Comparison of ENCODE assay signal across 12 cellular contexts in the genomic region with DNA sequence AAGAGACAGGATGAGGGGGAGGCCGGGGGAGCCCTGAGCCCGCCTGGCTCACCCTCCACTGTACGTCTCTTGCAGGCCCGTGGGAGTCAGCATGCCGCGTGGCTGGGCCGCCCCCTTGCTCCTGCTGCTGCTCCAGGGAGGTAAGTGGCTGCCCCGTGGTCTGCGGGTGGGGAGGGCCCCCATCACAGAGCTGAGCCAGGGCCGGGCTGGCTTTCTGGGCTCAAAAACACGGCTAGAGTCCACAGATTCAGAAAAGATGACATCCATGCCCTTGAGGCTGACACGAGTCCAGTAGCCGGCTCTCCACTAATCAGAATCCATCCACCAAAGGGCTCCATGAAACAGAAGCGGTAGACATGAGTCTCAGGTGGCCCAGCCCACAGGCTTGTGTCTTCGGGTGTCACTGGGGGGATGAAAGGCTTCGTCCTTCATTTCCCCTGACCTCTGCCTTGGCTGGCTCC. TPM values are rescaled to one million over a fixed set of nuclear protein-coding genes. Genes with fewer than 3 reads are reported as not detected.
DNase-seq lines count a peak whose midpoint lies in the region; ATAC-seq, FAIRE-seq and TF ChIP-seq lines count a peak whose summit lies in the region.
"Had no signal": no experiment of that assay in that cellular context is flagged by ENCODE, and none has a peak within 500 bp of the region (broad histone marks: within the 10 kb centered on the region; RNA-seq: fewer than 3 reads in every experiment).

No MANE protein-coding gene starts in this region.

- H3K4me1 Mint-ChIP-seq in activated CD4-positive, alpha-beta memory T cell treated with anti-CD3 and anti-CD28 coated beads for 36 hours (ENCODE audit: low read depth) = peaks cover 54% of the 10 kb centered on the region
- H3K4me1 Mint-ChIP-seq in stimulated activated memory B cell treated with anti-CD40 and anti-IgM and Interleukin-4, amounts not matched to agents 10 μg/mL and 1 μg/mL and 100 μg/mL, for 72 hours = peaks cover 82% of the 10 kb centered on the region
- H3K4me1 Mint-ChIP-seq in Calu3 (ENCODE audit: low read depth, unreplicated experiment) = no peaks in the 10 kb centered on the region

- no peaks in the 10 kb centered on the region for H3K4me1 ChIP-seq in esophagus muscularis mucosa
- H3K4me1 ChIP-seq: Caco-2 had no signal

- no peak overlapping the region for H3K27ac ChIP-seq in esophagus muscularis mucosa (replicated peaks in 1 of 4)
- H3K27ac ChIP-seq: dorsolateral prefrontal cortex, HL-60 had no signal

- H3K27ac Mint-ChIP-seq in activated CD4-positive, alpha-beta memory T cell treated with anti-CD3 and anti-CD28 coated beads for 36 hours = no peak overlapping the region
- H3K27ac Mint-ChIP-seq in stimulated activated memory B cell treated with anti-CD40 and anti-IgM and Interleukin-4, amounts not matched to agents 10 μg/mL and 1 μg/mL and 100 μg/mL, for 72 hours = peak overlapping the region; percentile 88
- no peak overlapping the region for H3K27ac Mint-ChIP-seq in Calu3 (ENCODE audit: unreplicated experiment)

- no peak for ATAC-seq in stimulated activated memory B cell treated with anti-CD40 and anti-IgM and Interleukin-4, amounts not matched to agents 10 μg/mL and 1 μg/mL and 100 μg/mL, for 72 hours
- no peak for ATAC-seq in HG03439 (IDR thresholded peaks at IDR 0.05; ENCODE audit: unreplicated experiment)
- ATAC-seq: right cardiac atrium had no signal

- no peak for TF ChIP-seq EP300 in esophagus muscularis mucosa (IDR thresholded peaks at IDR 0.05)

- intact Hi-C loops in activated CD4-positive, alpha-beta memory T cell treated with anti-CD3 and anti-CD28 coated beads for 36 hours (cut with micrococcal nuclease) = no loop called here
- intact Hi-C loops in esophagus muscularis mucosa (cut with DNase I) (no loop called here), Calu3 (cut with micrococcal nuclease; ENCODE audit: unreplicated experiment) (no loop called here)

- CTCF ChIA-PET in activated CD4-positive, alpha-beta memory T cell treated with anti-CD3 and anti-CD28 coated beads for 36 hours (lab: Charles Lee) = interaction anchor here (0.9 kb wide), 1 partner anchor 250 kb away, joined by 3 read pairs; no protein-coding TSS in a partner anchor
- CTCF ChIA-PET in Calu3 (lab: Charles Lee) = no interaction called here

- H3K36me3 Mint-ChIP-seq in activated CD4-positive, alpha-beta memory T cell treated with anti-CD3 and anti-CD28 coated beads for 36 hours = peaks cover 71% of the 10 kb centered on the region
- H3K36me3 Mint-ChIP-seq in stimulated activated memory B cell treated with anti-CD40 and anti-IgM and Interleukin-4, amounts not matched to agents 10 μg/mL and 1 μg/mL and 100 μg/mL, for 72 hours = peaks cover 83% of the 10 kb centered on the region
- no peaks in the 10 kb centered on the region for H3K36me3 Mint-ChIP-seq in Calu3 (ENCODE audit: insufficient read depth, unreplicated experiment)

- POLR2A ChIA-PET in activated CD4-positive, alpha-beta memory T cell treated with anti-CD3 and anti-CD28 coated beads for 36 hours (lab: Charles Lee) = no interaction called here

- FAIRE-seq in GM12891 (lab: Jason Lieb, UNC) = peak; percentile 43

- TF ChIP-seq CTCF in esophagus muscularis mucosa (IDR thresholded peaks at IDR 0.05) (no peak), Calu3 (IDR thresholded peaks at IDR 0.05; ENCODE audit: unreplicated experiment) (no peak)

- no peaks in the 10 kb centered on the region for H3K9me3 Mint-ChIP-seq in activated CD4-positive, alpha-beta memory T cell treated with anti-CD3 and anti-CD28 coated beads for 36 hours
- no peaks in the 10 kb centered on the region for H3K9me3 Mint-ChIP-seq in stimulated activated memory B cell treated with anti-CD40 and anti-IgM and Interleukin-4, amounts not matched to agents 10 μg/mL and 1 μg/mL and 100 μg/mL, for 72 hours
- H3K9me3 Mint-ChIP-seq in Calu3 (ENCODE audit: low read depth, unreplicated experiment) = no peaks in the 10 kb centered on the region

- TF ChIP-seq POLR2A in GM12891 (IDR thresholded peaks at IDR 0.05; ENCODE audit: low read depth, low read length) (peak; percentile 43; the same call in 1 of the 2 replicates), esophagus muscularis mucosa (IDR thresholded peaks at IDR 0.05; ENCODE audit: low read depth) (no peak)

- no peak for DNase-seq in GM12891 (ENCODE audit: insufficient read length, low spot score)
- peak; percentile 9 for DNase-seq in activated CD4-positive, alpha-beta memory T cell treated with anti-CD3 and anti-CD28 coated beads for 36 hours
- DNase-seq in esophagus muscularis mucosa (ENCODE audit: extremely low spot score) = peak; percentile 85
- DNase-seq in Calu3 = no peak
- no peak for DNase-seq in HT-29 (ENCODE audit: low spot score)
- DNase-seq: Caco-2, substantia nigra had no signal

- peaks cover 0 to 61% (median 0%) of the 10 kb centered on the region in 4 donors for H3K27me3 ChIP-seq in esophagus muscularis mucosa

- WGBS in esophagus muscularis mucosa = 76% methylated on average over 14 of the region's 16 CpGs

- H3K9me3 ChIP-seq in esophagus muscularis mucosa = no peaks in the 10 kb centered on the region
- H3K9me3 ChIP-seq: Caco-2 had no signal

- H3K27me3 Mint-ChIP-seq in activated CD4-positive, alpha-beta memory T cell treated with anti-CD3 and anti-CD28 coated beads for 36 hours = no peaks in the 10 kb centered on the region
- H3K27me3 Mint-ChIP-seq in stimulated activated memory B cell treated with anti-CD40 and anti-IgM and Interleukin-4, amounts not matched to agents 10 μg/mL and 1 μg/mL and 100 μg/mL, for 72 hours = no peaks in the 10 kb centered on the region
- peaks cover 58% of the 10 kb centered on the region for H3K27me3 Mint-ChIP-seq in Calu3 (ENCODE audit: unreplicated experiment)

- no peaks in the 10 kb centered on the region for H3K36me3 ChIP-seq in esophagus muscularis mucosa

- H3K4me3 ChIP-seq in esophagus muscularis mucosa = no peak overlapping the region
- H3K4me3 ChIP-seq: dorsolateral prefrontal cortex had no signal

- no peak overlapping the region for H3K4me3 Mint-ChIP-seq in activated CD4-positive, alpha-beta memory T cell treated with anti-CD3 and anti-CD28 coated beads for 36 hours
- peak overlapping the region; percentile 23 for H3K4me3 Mint-ChIP-seq in stimulated activated memory B cell treated with anti-CD40 and anti-IgM and Interleukin-4, amounts not matched to agents 10 μg/mL and 1 μg/mL and 100 μg/mL, for 72 hours
- no peak overlapping the region for H3K4me3 Mint-ChIP-seq in Calu3 (ENCODE audit: low read depth, unreplicated experiment)

- BruUV-seq in Calu3 (replicated peaks; lab: Mats Ljungman, UMichigan) = no TSS peak

TF ChIP-seq in GM12891, 5 proteins besides CTCF, POLR2A, EP300 and RAD21:
- TF ChIP-seq POU2F2 (IDR thresholded peaks at IDR 0.05; ENCODE audit: low read depth, low read length) (peak; percentile 54; the same call in 1 of the 2 replicates), TAF1 (IDR thresholded peaks at IDR 0.05; ENCODE audit: low read depth, low read length) (no peak)

RNA-seq across cellular contexts. Expression of a gene that starts 28.0 kb away (rescaled TPM):
- 39.6 TPM for polyA plus RNA-seq in GM12891 (2012; ENCODE audit: low read depth, missing spikeins)
- total RNA-seq in activated CD4-positive, alpha-beta memory T cell treated with anti-CD3 and anti-CD28 coated beads for 36 hours = 10 to 100 TPM; 55.0 to 55.9 TPM
- under 1 TPM in 3 of 4 donors, not detected in 1; under 0.01 to 0.50 (median 0.17) TPM for total RNA-seq in esophagus muscularis mucosa
- total RNA-seq in Calu3 (2022) = not detected in 2 replicates
- total RNA-seq in HT-29 (2014; rRNA removed; shearing (Covaris generic)) = not detected in 2 replicates

Comparison
In these comparisons a context has a peak if more than half of its experiments do, and no peak if none do; other contexts are left out.
1. DNase-seq: peak in activated CD4-positive, alpha-beta memory T cell treated with anti-CD3 and anti-CD28 coated beads for 36 hours (single experiment) and esophagus muscularis mucosa (single experiment); none in GM12891 (single experiment), Calu3 (single experiment) and HT-29 (single experiment).
2. RNA of a gene that starts 28.0 kb away (total RNA-seq): 55.0 to 55.9 TPM in activated CD4-positive, alpha-beta memory T cell treated with anti-CD3 and anti-CD28 coated beads for 36 hours; under 0.01 to 0.50 TPM in esophagus muscularis mucosa, not detected in Calu3 and not detected in HT-29; every median in the first group is over 10 times any median in the second.